ENCODE assay signal across 19 cellular contexts in the genomic region with DNA sequence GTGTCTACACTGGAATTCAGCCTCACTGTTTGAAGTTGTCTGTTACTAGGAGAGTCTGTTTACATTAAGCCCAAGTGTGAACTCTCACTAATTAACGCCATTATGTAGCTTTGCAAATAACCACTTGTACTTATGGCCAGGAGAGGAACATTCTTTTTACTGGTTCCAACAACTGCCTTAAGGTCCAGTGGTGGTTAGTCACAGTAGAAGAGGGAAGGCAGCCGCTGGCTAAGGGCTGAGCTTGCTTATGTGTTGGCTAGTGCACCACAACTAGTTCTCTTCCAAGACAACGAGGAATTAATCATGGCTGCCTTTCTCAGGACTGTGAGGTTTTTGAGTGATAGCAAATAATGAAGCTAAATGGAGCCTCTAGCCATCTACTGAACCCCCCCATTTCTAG. TPM values are rescaled to one million over a fixed set of nuclear protein-coding genes. Genes with fewer than 3 reads are reported as not detected.
DNase-seq lines count a peak whose midpoint lies in the region; ATAC-seq, FAIRE-seq and TF ChIP-seq lines count a peak whose summit lies in the region.
"Had no signal": no experiment of that assay in that cellular context is flagged by ENCODE, and none has a peak within 500 bp of the region (broad histone marks: within the 10 kb centered on the region; RNA-seq: fewer than 3 reads in every experiment).

No MANE protein-coding gene starts in this region.

- peak; percentile 9 for DNase-seq in Daoy (ENCODE audit: low read depth)
- peak; percentile 22 for DNase-seq in NCI-H1417 treated with DMSO at 0.1 percent for 48 hours (lab: John Stamatoyannopoulos, UW)
- peak; percentile 54 for DNase-seq in bronchial epithelial cell (ENCODE audit: low read depth)
- peak; percentile 24 for DNase-seq in myocyte (ENCODE audit: low read depth)
- no peak for DNase-seq in psoas muscle
- no peak for DNase-seq in iPS-NIHi7 (ENCODE audit: extremely low spot score)
- no peak for DNase-seq in HEK293T (ENCODE audit: extremely low spot score)
- DNase-seq in occipital lobe (lab: John Stamatoyannopoulos, UW): no peak
- DNase-seq: activated CD4-positive, alpha-beta T cell treated with anti-CD3 and anti-CD28 coated beads, Interleukin-2, amount 50 U/mL, for 1 hour; activated naive CD4-positive, alpha-beta T cell treated with anti-CD3 and anti-CD28 coated beads for 36 hours; activated T-cell treated with anti-CD3 and anti-CD28 coated beads for 4 hours; esophagus squamous epithelium; kidney; NCI-H1436; NCI-H526 treated with DMSO at 0.1 percent for 48 hours; PC-9 had no signal

- H3K27me3 ChIP-seq in bronchial epithelial cell (ENCODE audit: control insufficient read depth, insufficient read depth, low read length): no peaks in the 10 kb centered on the region
- H3K27me3 ChIP-seq in psoas muscle (ENCODE audit: insufficient read depth in 3 of 3, low read length in 2 of 3): no peaks in the 10 kb centered on the region
- H3K27me3 ChIP-seq: body of pancreas, esophagus squamous epithelium had no signal

- H3K4me1 ChIP-seq in psoas muscle: peaks cover 6% of the 10 kb centered on the region

- intact Hi-C loops in psoas muscle (cut with DNase I): no loop called here

- CTCF ChIA-PET in HEK293T (lab: Yijun Ruan, JAX): interaction anchor here (0.6 kb wide), 1 partner anchor 15 kb away, joined by 3 read pairs; a partner anchor contains a TSS

- POLR2A ChIA-PET in HEK293T (lab: Yijun Ruan, JAX): no interaction called here

- WGBS in psoas muscle, 3 donors: 64 to 86% (median 73%) methylated on average over 3 of the region's 3 CpGs

- no peak for ATAC-seq in psoas muscle
- ATAC-seq: body of pancreas had no signal

- H3K4me3 ChIP-seq in bronchial epithelial cell (ENCODE audit: low read depth, low read length) (no peak overlapping the region), psoas muscle (no peak overlapping the region)
- H3K4me3 ChIP-seq: body of pancreas, esophagus squamous epithelium, PC-9, SK-N-MC, skin epidermis had no signal

- FAIRE-seq in bronchial epithelial cell (lab: Jason Lieb, UNC): no peak
- FAIRE-seq: kidney had no signal

- no peaks in the 10 kb centered on the region for H3K9me3 ChIP-seq in psoas muscle
- H3K9me3 ChIP-seq: body of pancreas, esophagus squamous epithelium had no signal

- H3K27ac ChIP-seq in psoas muscle: no peak overlapping the region
- H3K27ac ChIP-seq: body of pancreas, esophagus squamous epithelium, PC-9 had no signal

- no peak for TF ChIP-seq CTCF in bronchial epithelial cell (IDR thresholded peaks at IDR 0.05; ENCODE audit: insufficient read depth, low read length, severe bottlenecking)
- TF ChIP-seq CTCF in psoas muscle (IDR thresholded peaks at IDR 0.05): no peak

- H3K36me3 ChIP-seq in bronchial epithelial cell (ENCODE audit: control insufficient read depth, insufficient read depth, low read length): no peaks in the 10 kb centered on the region
- no peaks in the 10 kb centered on the region for H3K36me3 ChIP-seq in psoas muscle (ENCODE audit: insufficient read depth in 1 of 2, low read depth in 1 of 2)
- H3K36me3 ChIP-seq: esophagus squamous epithelium had no signal

TF ChIP-seq in HEK293T, 16 proteins besides CTCF, POLR2A, EP300 and RAD21:
- TF ChIP-seq FOXK2 (IDR thresholded peaks at IDR 0.05) (no peak), BHLHE40 (IDR thresholded peaks at IDR 0.05; ENCODE audit: borderline replicate concordance) (no peak), FOXA1 (IDR thresholded peaks at IDR 0.05) (no peak), HDGF (IDR thresholded peaks at IDR 0.05; ENCODE audit: borderline replicate concordance) (no peak), ZNF384 (IDR thresholded peaks at IDR 0.05) (no peak), LEF1 (IDR thresholded peaks at IDR 0.05; ENCODE audit: borderline replicate concordance) (no peak), NFRKB (IDR thresholded peaks at IDR 0.05) (no peak), SUZ12 (IDR thresholded peaks at IDR 0.05) (no peak), FOXM1 (IDR thresholded peaks at IDR 0.05; ENCODE audit: borderline replicate concordance) (no peak), ELF4 (IDR thresholded peaks at IDR 0.05) (no peak), SP1 (IDR thresholded peaks at IDR 0.05) (no peak), TARDBP (IDR thresholded peaks at IDR 0.05) (no peak), CTBP1 (IDR thresholded peaks at IDR 0.05; ENCODE audit: borderline replicate concordance) (no peak), L3MBTL2 (conservative IDR thresholded peaks at IDR 0.05) (no peak)
- TF ChIP-seq, protein P1, sequence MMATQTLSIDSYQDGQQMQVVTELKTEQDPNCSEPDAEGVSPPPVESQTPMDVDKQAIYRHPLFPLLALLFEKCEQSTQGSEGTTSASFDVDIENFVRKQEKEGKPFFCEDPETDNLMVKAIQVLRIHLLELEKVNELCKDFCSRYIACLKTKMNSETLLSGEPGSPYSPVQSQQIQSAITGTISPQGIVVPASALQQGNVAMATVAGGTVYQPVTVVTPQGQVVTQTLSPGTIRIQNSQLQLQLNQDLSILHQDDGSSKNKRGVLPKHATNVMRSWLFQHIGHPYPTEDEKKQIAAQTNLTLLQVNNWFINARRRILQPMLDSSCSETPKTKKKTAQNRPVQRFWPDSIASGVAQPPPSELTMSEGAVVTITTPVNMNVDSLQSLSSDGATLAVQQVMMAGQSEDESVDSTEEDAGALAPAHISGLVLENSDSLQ (IDR thresholded peaks at IDR 0.05): no peak

RNA-seq across cellular contexts. Expression of a gene that starts 14.9 kb away (rescaled TPM):
- total RNA-seq in Daoy (2014; rRNA removed; shearing (Covaris generic)): 1.5 and 2.7 TPM in 2 replicates
- total RNA-seq in bronchial epithelial cell (18.7 and 20.6 TPM in 2 replicates), myocyte (1.9 and 4.0 TPM in 2 replicates), psoas muscle (10 to 100 TPM in 3 of 4 donors, 1 to 10 TPM in 1; 8.7 to 13.7 (median 13.2) TPM), occipital lobe (44.3 TPM)
- 6.0 TPM for polyA plus RNA-seq in myocyte (2012)
- polyA plus RNA-seq in psoas muscle: 1 to 10 TPM; 4.6 to 7.8 (median 5.1) TPM

Comparison
In these comparisons a context has a peak if more than half of its experiments do, and no peak if none do; other contexts are left out.
1. DNase-seq: peak in Daoy (single experiment), NCI-H1417 treated with DMSO at 0.1 percent for 48 hours (single experiment), bronchial epithelial cell (single experiment) and myocyte (single experiment); none in psoas muscle (0 of 2), iPS-NIHi7 (single experiment), HEK293T (single experiment) and occipital lobe (single experiment).